In the genomic region with DNA sequence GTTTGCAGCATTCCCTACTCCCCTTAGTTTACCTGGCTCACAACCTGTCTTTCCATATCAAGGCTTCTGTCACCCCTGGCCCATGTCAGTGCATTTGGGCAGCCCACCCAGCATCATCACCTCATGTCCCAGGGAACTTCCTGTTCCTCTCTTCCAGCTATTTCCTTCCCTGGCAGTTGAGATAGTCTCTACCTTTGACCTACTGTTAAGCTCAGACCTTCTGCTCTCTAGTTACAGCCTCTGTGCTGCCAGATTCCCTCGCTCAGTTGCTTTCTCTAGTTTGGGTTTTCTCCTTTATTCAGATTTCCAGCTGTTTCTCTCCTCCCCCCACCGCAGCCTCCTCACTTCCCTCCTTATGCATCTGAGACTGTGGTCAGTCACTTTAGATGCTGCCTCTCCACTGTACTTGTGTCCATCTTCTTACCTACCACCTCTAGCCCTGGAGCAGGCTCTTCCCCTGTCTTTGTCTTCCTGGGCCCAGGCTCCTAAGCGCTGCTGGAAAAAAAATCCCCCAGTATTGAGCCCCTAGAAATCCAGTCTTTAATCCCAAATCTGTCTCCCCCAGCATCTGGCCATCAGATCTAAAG, we compare ENCODE assay signal across 21 cellular contexts. TPM values are rescaled to one million over a fixed set of nuclear protein-coding genes. Genes with fewer than 3 reads are reported as not detected.
DNase-seq lines count a peak whose midpoint lies in the region; ATAC-seq, FAIRE-seq and TF ChIP-seq lines count a peak whose summit lies in the region.
"Had no signal": no experiment of that assay in that cellular context is flagged by ENCODE, and none has a peak within 500 bp of the region (broad histone marks: within the 10 kb centered on the region; RNA-seq: fewer than 3 reads in every experiment).

No MANE protein-coding gene starts in this region.

- peak overlapping the region; percentile 35 for H2BK5ac ChIP-seq in H1 (ENCODE audit: low read depth, low read length)
- H2BK5ac ChIP-seq in mesenchymal stem cell (ENCODE audit: low read depth, low read length, poor library complexity, severe bottlenecking) = no peak overlapping the region

- no peak overlapping the region for H4K5ac ChIP-seq in H1 (ENCODE audit: insufficient read length, low read depth, low read length)

- no peak overlapping the region for H3K4me3 ChIP-seq in H1 (ENCODE audit: extremely low read depth in 1 of 4, insufficient read depth in 2 of 4, low read depth in 3 of 4, low read length in 4 of 4)
- H3K4me3 ChIP-seq in mesenchymal stem cell (ENCODE audit: insufficient read depth in 1 of 2, low read depth in 1 of 2, low read length in 2 of 2) = no peak overlapping the region
- no peak overlapping the region for H3K4me3 ChIP-seq in upper lobe of right lung
- H3K4me3 ChIP-seq: tibial artery had no signal

- no peak overlapping the region for H2BK20ac ChIP-seq in H1 (ENCODE audit: low read length)

- H3K9ac ChIP-seq in H1 (replicated peaks in 1 of 4; ENCODE audit: extremely low read depth in 1 of 4, low read depth in 3 of 4, low read length in 3 of 4) = peak overlapping the region in 1 of 4 experiments; percentile 48; a peak in 1 of 7 replicates
- no peak overlapping the region for H3K9ac ChIP-seq in mesenchymal stem cell (ENCODE audit: low read length)

- intact Hi-C loops in Right ventricle myocardium inferior (cut with DNase I) = no loop called here
- intact Hi-C loops in cardiac septum (cut with DNase I) = no loop called here
- intact Hi-C loops in upper lobe of right lung (cut with DNase I) = loop anchor here (10.0 kb wide), 1 partner anchor 48 kb away; no protein-coding TSS in a partner anchor

- no peak overlapping the region for H3K4me2 ChIP-seq in H1 (ENCODE audit: insufficient read depth in 1 of 2, low read depth in 2 of 2, low read length in 2 of 2)
- no peak overlapping the region for H3K4me2 ChIP-seq in mesenchymal stem cell (ENCODE audit: low read length, poor library complexity, severe bottlenecking)

- H2BK15ac ChIP-seq in H1 (ENCODE audit: low read length) (no peak overlapping the region), mesenchymal stem cell (ENCODE audit: low read depth, poor library complexity, severe bottlenecking) (no peak overlapping the region)

- no peak for TF ChIP-seq POLR2A in H1 (IDR thresholded peaks at IDR 0.05; ENCODE audit: control extremely low read depth in 1 of 2, low read depth in 2 of 2, low read length in 2 of 2)

- H2AFZ ChIP-seq in H1 (ENCODE audit: low read length) = no peak overlapping the region
- H2AFZ ChIP-seq in mesenchymal stem cell (ENCODE audit: low read depth, low read length) = no peak overlapping the region

- peaks cover 4% of the 10 kb centered on the region for H3K79me1 ChIP-seq in H1 (ENCODE audit: low read depth, low read length)
- H3K79me1 ChIP-seq in mesenchymal stem cell (replicated peaks; ENCODE audit: low read length, poor library complexity, severe bottlenecking) = no peaks in the 10 kb centered on the region

- peak; percentile 37 for ATAC-seq in Right ventricle myocardium inferior
- ATAC-seq in upper lobe of right lung = peak; percentile 69
- no peak for ATAC-seq in HG03354 (IDR thresholded peaks at IDR 0.05; ENCODE audit: poor library complexity, severe bottlenecking, unreplicated experiment)
- no peak for ATAC-seq in GM21367 (IDR thresholded peaks at IDR 0.05; ENCODE audit: unreplicated experiment)
- ATAC-seq: activated CD8-positive, alpha-beta T cell treated with anti-CD3 and anti-CD28 coated beads for 36 hours; activated T-cell treated with anti-CD3 and anti-CD28 coated beads, Interleukin-2, amount 50 U/mL, for 4 hours; natural killer cell; stimulated activated naive B cell treated with anti-CD40 and anti-IgM and Interleukin-4, amounts not matched to agents 10 μg/mL and 1 μg/mL and 100 μg/mL, for 72 hours had no signal

- H3K9me3 ChIP-seq in H1 (ENCODE audit: insufficient read depth in 2 of 2, low read depth in 1 of 2, low read length in 1 of 2) (no peaks in the 10 kb centered on the region), mesenchymal stem cell (ENCODE audit: control insufficient read depth, low read length) (no peaks in the 10 kb centered on the region), upper lobe of right lung (no peaks in the 10 kb centered on the region)
- H3K9me3 ChIP-seq: tibial artery had no signal

- no peak overlapping the region for H3K18ac ChIP-seq in H1 (ENCODE audit: extremely low read depth, low read length)
- H3K18ac ChIP-seq in mesenchymal stem cell (ENCODE audit: low read depth in 1 of 2, low read length in 2 of 2) = peak overlapping the region in 1 of 2 experiments; percentile 70

- peaks cover 4 to 67% of the 10 kb centered on the region in 2 experiments; a peak in 3 of 4 replicates for H3K79me2 ChIP-seq in H1 (ENCODE audit: control insufficient read depth in 1 of 2, insufficient read depth in 2 of 2, low read length in 2 of 2)

- no peak overlapping the region for H4K91ac ChIP-seq in H1 (replicated peaks; ENCODE audit: insufficient read length, low read length)
- H4K91ac ChIP-seq in mesenchymal stem cell (ENCODE audit: low read length) = no peak overlapping the region

- H3K4ac ChIP-seq in H1 (replicated peaks; ENCODE audit: insufficient read length, low read depth, low read length) (no peak overlapping the region), mesenchymal stem cell (ENCODE audit: low read depth in 1 of 2, low read length in 2 of 2) (no peak overlapping the region)

- H3K27ac ChIP-seq in H1 (ENCODE audit: low read depth, low read length) (no peak overlapping the region), mesenchymal stem cell (ENCODE audit: low read length, poor library complexity, severe bottlenecking) (peak overlapping the region; percentile 24), upper lobe of right lung (no peak overlapping the region)
- H3K27ac ChIP-seq: tibial artery had no signal

- no peak overlapping the region for H3K14ac ChIP-seq in H1 (ENCODE audit: insufficient read length)
- H3K14ac ChIP-seq in mesenchymal stem cell (ENCODE audit: low read length in 2 of 2) = no peak overlapping the region

- DNase-seq in Right ventricle myocardium inferior (ENCODE audit: missing footprints) (no peak), cardiac septum (ENCODE audit: low spot score) (no peak), H1 (ENCODE audit: low read depth in 1 of 2, low spot score in 2 of 2) (no peak), mesenchymal stem cell (no peak), upper lobe of right lung (no peak), COR-L47 (lab: John Stamatoyannopoulos, UW) (no peak)
- DNase-seq: activated CD8-positive, alpha-beta T cell treated with anti-CD3 and anti-CD28 coated beads for 36 hours; activated T-cell treated with anti-CD3 and anti-CD28 coated beads, Interleukin-2, amount 50 U/mL, for 4 hours; cortex of kidney; DMS153; HFFc6; mammary epithelial cell; natural killer cell; NCI-H2107; stimulated activated naive B cell treated with anti-CD40 and anti-IgM and Interleukin-4, amounts not matched to agents 10 μg/mL and 1 μg/mL and 100 μg/mL, for 72 hours; tibial artery had no signal

- no peak overlapping the region for H3K56ac ChIP-seq in H1 (replicated peaks; ENCODE audit: insufficient read length, low read depth, low read length)

- H3K27me3 ChIP-seq in H1 (replicated peaks in 1 of 4; ENCODE audit: control insufficient read depth in 3 of 4, extremely low read depth in 1 of 4, insufficient read depth in 3 of 4, low read length in 3 of 4) (no peaks in the 10 kb centered on the region), mesenchymal stem cell (ENCODE audit: control insufficient read depth in 1 of 2, insufficient read depth in 1 of 2, low read length in 2 of 2) (no peaks in the 10 kb centered on the region), upper lobe of right lung (no peaks in the 10 kb centered on the region)
- H3K27me3 ChIP-seq: tibial artery had no signal

- TF ChIP-seq EP300 in H1 (IDR thresholded peaks at IDR 0.05; ENCODE audit: borderline replicate concordance in 1 of 2, low read depth in 2 of 2, low read length in 2 of 2) = no peak

- no peaks in the 10 kb centered on the region; the same call in 1 of the 2 replicates for H3K23me2 ChIP-seq in H1 (ENCODE audit: low read depth, low read length)

- 0 out of 2 replicates have a peak overlapping the region, but pooled peaks have one; percentile 24 for H2AK5ac ChIP-seq in H1 (ENCODE audit: low read depth, low read length)
- H2AK5ac ChIP-seq in mesenchymal stem cell (ENCODE audit: low read length, severe bottlenecking) = peak overlapping the region; percentile 57

- CTCF ChIA-PET in H1 (lab: Charles Lee; ENCODE audit: partially characterized antibody) = interaction anchor here (0.6 to 1.0 kb wide), 4 partner anchors 26 to 983 kb away, joined by 3 to 4 read pairs (median 3); no protein-coding TSS in a partner anchor

- H3K23ac ChIP-seq in H1 (ENCODE audit: insufficient read length) = peak overlapping the region; percentile 47
- peak overlapping the region in 1 of 2 experiments; percentile 72 for H3K23ac ChIP-seq in mesenchymal stem cell (ENCODE audit: low read length in 2 of 2)

- no peak overlapping the region for H2BK120ac ChIP-seq in H1 (replicated peaks; ENCODE audit: low read depth, low read length)
- H2BK120ac ChIP-seq in mesenchymal stem cell (ENCODE audit: low read depth, low read length) = no peak overlapping the region

- no peak for FAIRE-seq in H1 (lab: Jason Lieb, UNC)
- FAIRE-seq: A204.1, GM12892, TTC549 had no signal

- no peak for TF ChIP-seq CTCF in H1 (IDR thresholded peaks at IDR 0.05; ENCODE audit: control extremely low read depth in 1 of 3, insufficient read depth in 1 of 3, low read depth in 1 of 3, low read length in 3 of 3)
- no peak for TF ChIP-seq CTCF in upper lobe of right lung (IDR thresholded peaks at IDR 0.05)

- TF ChIP-seq RAD21 in H1 (IDR thresholded peaks at IDR 0.05 in 1 of 2, conservative IDR thresholded peaks at IDR 0.05 in 1 of 2; ENCODE audit: low read depth in 2 of 2, low read length in 2 of 2) = no peak

- peaks cover 7 to 10% of the 10 kb centered on the region in 2 experiments for H4K20me1 ChIP-seq in H1 (replicated peaks in 1 of 2; ENCODE audit: control insufficient read depth in 1 of 2, insufficient read depth in 2 of 2, low read length in 2 of 2)

- H2BK12ac ChIP-seq in H1 (ENCODE audit: low read depth, low read length) (no peak overlapping the region), mesenchymal stem cell (ENCODE audit: low read length in 2 of 2) (peak overlapping the region in 1 of 2 experiments; percentile 78)

- H3K36me3 ChIP-seq in H1 (ENCODE audit: control insufficient read depth in 2 of 4, insufficient read depth in 4 of 4, low read length in 3 of 4) (no peaks in the 10 kb centered on the region), mesenchymal stem cell (ENCODE audit: control insufficient read depth in 1 of 2, insufficient read depth in 2 of 2, low read depth in 1 of 2, low read length in 2 of 2) (peaks cover 0 to 7% of the 10 kb centered on the region in 2 experiments), upper lobe of right lung (peaks cover 6% of the 10 kb centered on the region)
- H3K36me3 ChIP-seq: tibial artery had no signal

- POLR2A ChIA-PET in H1 (lab: Charles Lee; ENCODE audit: partially characterized antibody) = interaction anchor here (1.0 to 1.8 kb wide), 2 partner anchors 13 to 16 kb away, joined by 5 read pairs; a partner anchor contains a TSS

- H3K4me1 ChIP-seq in H1 (replicated peaks in 1 of 4; ENCODE audit: control insufficient read depth in 3 of 4, insufficient read depth in 4 of 4, low read length in 3 of 4) (peaks cover 0 to 6% (median 4%) of the 10 kb centered on the region in 4 experiments; a peak in 3 of 7 replicates), mesenchymal stem cell (ENCODE audit: control insufficient read depth, insufficient read depth, low read depth, low read length) (peaks cover 22% of the 10 kb centered on the region), upper lobe of right lung (peaks cover 67% of the 10 kb centered on the region)

- H4K8ac ChIP-seq in H1 (ENCODE audit: extremely low read depth, insufficient read depth, low read length) = no peak overlapping the region
- H4K8ac ChIP-seq in mesenchymal stem cell (ENCODE audit: low read length) = no peak overlapping the region

- 78% methylated on average over 3 of the region's 3 CpGs; no CpG with 5 or more reads in 1 of the 2 experiments for WGBS in H1 (ENCODE audit: extremely low coverage in 1 of 2, insufficient coverage in 1 of 2, insufficient read length in 1 of 2, insufficient replicate concordance in 2 of 2, low coverage in 1 of 2, low lambda C conversion rate in 2 of 2, missing lambda C conversion rate in 1 of 2), 2 experiments
- 85% methylated on average over 3 of the region's 3 CpGs for WGBS in mesenchymal stem cell

RNA-seq across cellular contexts. Expression of a gene that starts 16.3 kb away (rescaled TPM):
- total RNA-seq in Right ventricle myocardium inferior (23.3 TPM), cardiac septum (34.2 TPM), upper lobe of right lung (101 TPM)
- 30.8 and 32.1 TPM in 2 replicates for total RNA-seq in H1 (2021; fragmentation: NEBNext Ultra II Directional; extraction: Animal tissue kit (Norgen Biotek cat#: 25700))
- 18.4 and 18.6 TPM in 2 replicates for polyA plus RNA-seq in H1 (2011; rRNA removed)
- polyA plus RNA-seq in H1 (2011; cell fraction: cytosol; rRNA removed) = 18.0 TPM
- 19.0 TPM for polyA plus RNA-seq in H1 (2011; cell fraction: nucleus; rRNA removed)
- 20.7 to 26.6 TPM (median 24.5 TPM) in 4 replicates for polyA plus RNA-seq in H1 (2012, experiment 1 of 2)
- 15.2 TPM for polyA plus RNA-seq in H1 (2012, experiment 2 of 2)
- 24.8 TPM for polyA plus RNA-seq in H1 (2013, experiment 1 of 2)
- polyA plus RNA-seq in H1 (2013, experiment 2 of 2) = 23.8 TPM
- polyA minus RNA-seq in H1 (2011; rRNA and poly(A)+ RNA removed) = 18.1 and 19.4 TPM in 2 replicates
- 10.7 TPM for polyA minus RNA-seq in H1 (2011; cell fraction: cytosol; rRNA and poly(A)+ RNA removed)
- 15.3 TPM for polyA minus RNA-seq in H1 (2011; cell fraction: nucleus; rRNA and poly(A)+ RNA removed)
- 66.8 TPM for polyA plus RNA-seq in mesenchymal stem cell (2013, experiment 1 of 2)
- 65.2 TPM for polyA plus RNA-seq in mesenchymal stem cell (2013, experiment 2 of 2)

Comparison
In these comparisons a context has a peak if more than half of its experiments do, and no peak if none do; other contexts are left out.
1. ATAC-seq: peak in Right ventricle myocardium inferior (single experiment) and upper lobe of right lung (single experiment); none in HG03354 (single experiment) and GM21367 (single experiment).